In the genomic region with DNA sequence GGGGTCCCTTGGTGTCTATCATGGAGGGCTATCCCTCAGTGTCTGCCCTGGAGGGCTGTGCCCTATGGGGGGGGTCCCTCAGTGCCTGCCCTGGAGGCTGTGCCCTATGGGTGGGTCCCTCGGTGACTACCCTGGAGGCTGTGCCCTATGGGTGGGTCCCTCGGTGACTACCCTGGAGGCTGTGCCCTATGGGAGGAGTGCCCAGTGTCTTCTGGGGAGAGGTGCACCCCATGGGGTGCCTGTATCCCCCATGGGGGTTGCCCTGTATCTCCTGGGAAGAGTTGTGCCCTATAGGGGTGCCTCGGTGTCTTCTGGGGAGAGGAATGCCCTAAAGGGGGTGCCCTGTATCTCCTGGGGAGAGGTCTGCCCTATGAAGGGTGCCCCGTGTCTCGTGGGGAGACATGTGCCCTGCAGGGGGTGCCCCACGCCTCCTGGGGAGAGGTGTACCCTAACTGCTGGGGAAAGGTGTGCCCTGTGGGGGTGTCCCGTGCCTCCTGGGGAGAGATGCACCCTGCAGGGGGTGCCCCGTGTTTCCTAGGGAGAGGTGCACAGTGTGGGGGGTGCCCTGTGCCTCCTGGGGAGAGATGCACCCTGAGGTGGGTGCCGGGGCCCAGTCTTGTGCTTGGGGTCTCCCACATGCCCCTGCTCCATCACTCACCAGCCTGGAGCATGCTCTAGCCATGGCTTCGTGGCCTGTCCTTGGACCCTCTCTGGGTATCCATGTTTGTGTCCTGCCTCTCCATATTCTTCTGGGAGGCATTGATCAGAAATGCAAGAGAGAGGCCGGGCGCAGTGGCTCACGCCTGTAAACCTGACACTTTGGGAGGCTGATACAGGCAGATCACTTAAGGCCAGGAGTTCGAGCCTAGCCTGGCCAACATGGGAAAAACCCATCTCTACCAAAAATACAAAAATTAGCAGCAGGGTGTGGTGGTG, we compare ENCODE assay signal across 27 cellular contexts.
DNase-seq lines count a peak whose midpoint lies in the region; ATAC-seq and TF ChIP-seq lines count a peak whose summit lies in the region.
"Had no signal": no experiment of that assay in that cellular context is flagged by ENCODE, and none has a peak within 500 bp of the region (broad histone marks: within the 10 kb centered on the region; RNA-seq: fewer than 3 reads in every experiment).

No MANE protein-coding gene starts in this region.

- intact Hi-C loops in natural killer cell (cut with micrococcal nuclease) (no loop called here), aorta (cut with DNase I) (no loop called here)

- no peak overlapping the region for H3K27ac ChIP-seq in aorta (ENCODE audit: low read depth in 1 of 2, low read length in 2 of 2)
- H3K27ac ChIP-seq: epithelial cell of prostate, tibial artery had no signal

- CTCF ChIA-PET in activated CD4-positive, alpha-beta T cell treated with anti-CD3 and anti-CD28 coated beads, Interleukin-2, amount 10 ng/mL, durations not matched to agents 7 days and 5 days (lab: Charles Lee) = no interaction called here

- WGBS in aorta, 2 donors = 94 to 97% methylated on average over 14 of the region's 14 CpGs

- no peaks in the 10 kb centered on the region for H3K9me3 Mint-ChIP-seq in activated CD4-positive, alpha-beta T cell treated with anti-CD3 and anti-CD28 coated beads, Interleukin-2, amount 10 ng/mL, durations not matched to agents 7 days and 5 days
- no peaks in the 10 kb centered on the region for H3K9me3 Mint-ChIP-seq in natural killer cell
- H3K9me3 Mint-ChIP-seq in natural killer cell treated with Interleukin-12 subunit alpha and Interleukin-12 subunit beta and Interleukin-15 and Interleukin-18, amount 100 ng/mL, for 72 hours = no peaks in the 10 kb centered on the region
- no peaks in the 10 kb centered on the region for H3K9me3 Mint-ChIP-seq in osteocyte (ENCODE audit: unreplicated experiment)
- H3K9me3 Mint-ChIP-seq: activated CD4-positive, alpha-beta memory T cell treated with anti-CD3 and anti-CD28 coated beads for 36 hours; activated naive CD4-positive, alpha-beta T cell treated with anti-CD3 and anti-CD28 coated beads, Interleukin-2, amount 50 U/mL, for 72 hours; CD8-positive, alpha-beta memory T cell had no signal

- no peaks in the 10 kb centered on the region for H3K27me3 ChIP-seq in aorta (ENCODE audit: control insufficient read depth in 1 of 2, insufficient read depth in 2 of 2, low read length in 1 of 2)
- H3K27me3 ChIP-seq: MG63, tibial artery had no signal

- no peak overlapping the region for H3K4me3 Mint-ChIP-seq in activated CD4-positive, alpha-beta T cell treated with anti-CD3 and anti-CD28 coated beads, Interleukin-2, amount 10 ng/mL, durations not matched to agents 7 days and 5 days
- no peak overlapping the region for H3K4me3 Mint-ChIP-seq in natural killer cell
- H3K4me3 Mint-ChIP-seq in natural killer cell treated with Interleukin-12 subunit alpha and Interleukin-12 subunit beta and Interleukin-15 and Interleukin-18, amount 100 ng/mL, for 72 hours = no peak overlapping the region
- no peak overlapping the region for H3K4me3 Mint-ChIP-seq in osteocyte (ENCODE audit: unreplicated experiment)
- H3K4me3 Mint-ChIP-seq: activated CD4-positive, alpha-beta memory T cell treated with anti-CD3 and anti-CD28 coated beads for 36 hours; CD8-positive, alpha-beta memory T cell; WTC11 had no signal

- H3K36me3 Mint-ChIP-seq in activated CD4-positive, alpha-beta T cell treated with anti-CD3 and anti-CD28 coated beads, Interleukin-2, amount 10 ng/mL, durations not matched to agents 7 days and 5 days (ENCODE audit: low read depth) = peaks cover 49% of the 10 kb centered on the region
- H3K36me3 Mint-ChIP-seq in natural killer cell = no peaks in the 10 kb centered on the region
- H3K36me3 Mint-ChIP-seq in natural killer cell treated with Interleukin-12 subunit alpha and Interleukin-12 subunit beta and Interleukin-15 and Interleukin-18, amount 100 ng/mL, for 72 hours = no peaks in the 10 kb centered on the region
- H3K36me3 Mint-ChIP-seq in osteocyte (ENCODE audit: unreplicated experiment) = peaks cover 15% of the 10 kb centered on the region

- DNase-seq in activated CD4-positive, alpha-beta T cell treated with anti-CD3 and anti-CD28 coated beads, Interleukin-2, amount 10 ng/mL, durations not matched to agents 7 days and 5 days = peak; percentile 3
- no peak for DNase-seq in activated CD4-positive, alpha-beta T cell treated with anti-CD3 and anti-CD28 coated beads, Interleukin-2, amount 50 U/mL, for 48 hours
- peak; percentile 9 for DNase-seq in natural killer cell
- DNase-seq in natural killer cell treated with Interleukin-12 subunit alpha and Interleukin-12 subunit beta and Interleukin-15 and Interleukin-18, amount 100 ng/mL, for 72 hours (ENCODE audit: low spot score) = no peak
- peak; percentile 83 for DNase-seq in osteocyte (ENCODE audit: extremely low spot score, unreplicated experiment)
- peak; percentile 34 to 59 for DNase-seq in aorta
- DNase-seq in NCI-H2107 (lab: John Stamatoyannopoulos, UW) = no peak
- no peak for DNase-seq in stimulated activated CD4-positive, alpha-beta T cell treated with anti-CD3 and anti-CD28 coated beads, Interleukin-4, amount 100 ng/mL, for 4 hours
- DNase-seq: activated CD4-positive, alpha-beta memory T cell treated with anti-CD3 and anti-CD28 coated beads for 36 hours; activated T-cell treated with anti-CD3 and anti-CD28 coated beads, Interleukin-2, amount 50 U/mL, for 48 hours; CD8-positive, alpha-beta memory T cell; cerebellar nuclear complex; DMS153; mesenchymal stem cell; MG63; NCI-H1436; NCI-H446 treated with DMSO at 0.1 percent for 48 hours; OCI-M1; Right ventricle myocardium superior; stimulated activated CD4-positive, alpha-beta T cell treated with anti-CD3 and anti-CD28 coated beads, Interleukin-4, amount 100 ng/mL, for 1 hour; stimulated activated naive CD4-positive, alpha-beta T cell treated with Interleukin-2 at 50 U/mL for 16 hours; T1000 had no signal

- TF ChIP-seq CTCF in natural killer cell (IDR thresholded peaks at IDR 0.05) (no peak), osteocyte (IDR thresholded peaks at IDR 0.05) (no peak)

- no peak overlapping the region for H3K4me3 ChIP-seq in aorta (ENCODE audit: low read length in 2 of 2)
- H3K4me3 ChIP-seq: K562, MG63, tibial artery had no signal

- H3K27ac Mint-ChIP-seq in activated CD4-positive, alpha-beta T cell treated with anti-CD3 and anti-CD28 coated beads, Interleukin-2, amount 10 ng/mL, durations not matched to agents 7 days and 5 days = no peak overlapping the region
- H3K27ac Mint-ChIP-seq in natural killer cell = no peak overlapping the region
- no peak overlapping the region for H3K27ac Mint-ChIP-seq in natural killer cell treated with Interleukin-12 subunit alpha and Interleukin-12 subunit beta and Interleukin-15 and Interleukin-18, amount 100 ng/mL, for 72 hours
- H3K27ac Mint-ChIP-seq in osteocyte (ENCODE audit: unreplicated experiment) = no peak overlapping the region
- H3K27ac Mint-ChIP-seq: activated CD4-positive, alpha-beta memory T cell treated with anti-CD3 and anti-CD28 coated beads for 36 hours; activated naive CD4-positive, alpha-beta T cell treated with anti-CD3 and anti-CD28 coated beads, Interleukin-2, amount 50 U/mL, for 72 hours; WTC11 had no signal

- H3K9me3 ChIP-seq in aorta (ENCODE audit: control insufficient read depth, low read length) = no peaks in the 10 kb centered on the region

- ATAC-seq in natural killer cell = no peak
- no peak for ATAC-seq in natural killer cell treated with Interleukin-12 subunit alpha and Interleukin-12 subunit beta and Interleukin-15 and Interleukin-18, amount 100 ng/mL, for 72 hours
- ATAC-seq in aorta (ENCODE audit: low FRiP score) = no peak
- ATAC-seq: K562, WTC11 had no signal

- no peaks in the 10 kb centered on the region for H3K27me3 Mint-ChIP-seq in activated CD4-positive, alpha-beta T cell treated with anti-CD3 and anti-CD28 coated beads, Interleukin-2, amount 10 ng/mL, durations not matched to agents 7 days and 5 days
- H3K27me3 Mint-ChIP-seq in natural killer cell (ENCODE audit: low read depth in 2 of 2) (no peaks in the 10 kb centered on the region), osteocyte (ENCODE audit: unreplicated experiment) (no peaks in the 10 kb centered on the region)
- no peaks in the 10 kb centered on the region for H3K27me3 Mint-ChIP-seq in natural killer cell treated with Interleukin-12 subunit alpha and Interleukin-12 subunit beta and Interleukin-15 and Interleukin-18, amount 100 ng/mL, for 72 hours
- H3K27me3 Mint-ChIP-seq: activated CD4-positive, alpha-beta memory T cell treated with anti-CD3 and anti-CD28 coated beads for 36 hours; CD8-positive, alpha-beta memory T cell had no signal

- POLR2A ChIA-PET in activated CD4-positive, alpha-beta T cell treated with anti-CD3 and anti-CD28 coated beads, Interleukin-2, amount 10 ng/mL, durations not matched to agents 7 days and 5 days (lab: Charles Lee) = no interaction called here

- H3K4me1 ChIP-seq in aorta (ENCODE audit: control insufficient read depth in 1 of 2, insufficient read depth in 2 of 2, low read length in 2 of 2) = no peaks in the 10 kb centered on the region
- H3K4me1 ChIP-seq: tibial artery had no signal

- peaks cover 1% of the 10 kb centered on the region for H3K4me1 Mint-ChIP-seq in activated CD4-positive, alpha-beta T cell treated with anti-CD3 and anti-CD28 coated beads, Interleukin-2, amount 10 ng/mL, durations not matched to agents 7 days and 5 days
- H3K4me1 Mint-ChIP-seq in natural killer cell (peaks cover 2 to 9% of the 10 kb centered on the region in 2 donors), osteocyte (ENCODE audit: unreplicated experiment) (no peaks in the 10 kb centered on the region)
- H3K4me1 Mint-ChIP-seq in natural killer cell treated with Interleukin-12 subunit alpha and Interleukin-12 subunit beta and Interleukin-15 and Interleukin-18, amount 100 ng/mL, for 72 hours (ENCODE audit: low read depth in 2 of 2) = peaks cover 0 to 2% of the 10 kb centered on the region in 2 donors

- peaks cover 0 to 1% of the 10 kb centered on the region in 2 donors for H3K36me3 ChIP-seq in aorta (ENCODE audit: control insufficient read depth in 1 of 2, insufficient read depth in 2 of 2, low read length in 1 of 2)

Comparison
In these comparisons a context has a peak if more than half of its experiments do, and no peak if none do; other contexts are left out.
1. DNase-seq: peak in activated CD4-positive, alpha-beta T cell treated with anti-CD3 and anti-CD28 coated beads, Interleukin-2, amount 10 ng/mL, durations not matched to agents 7 days and 5 days (single experiment), natural killer cell (single experiment), osteocyte (single experiment) and aorta (2 of 2); none in activated CD4-positive, alpha-beta T cell treated with anti-CD3 and anti-CD28 coated beads, Interleukin-2, amount 50 U/mL, for 48 hours (0 of 2), natural killer cell treated with Interleukin-12 subunit alpha and Interleukin-12 subunit beta and Interleukin-15 and Interleukin-18, amount 100 ng/mL, for 72 hours (single experiment), NCI-H2107 (single experiment) and stimulated activated CD4-positive, alpha-beta T cell treated with anti-CD3 and anti-CD28 coated beads, Interleukin-4, amount 100 ng/mL, for 4 hours (0 of 2).